Comparison of ENCODE assay signal across 14 cellular contexts in genomic region chr1:201307760-201308499, GRCh38. TPM values are rescaled to one million over a fixed set of nuclear protein-coding genes. Genes with fewer than 3 reads are reported as not detected.
A peak's percentile ranks its signal among the peaks of the same experiment; 100 is the strongest.
DNase-seq lines count a peak whose midpoint lies in the region; ATAC-seq and TF ChIP-seq lines count a peak whose summit lies in the region.
"Had no signal": no experiment of that assay in that cellular context is flagged by ENCODE, and none has a peak within 500 bp of the region (broad histone marks: within the 10 kb centered on the region; RNA-seq: fewer than 3 reads in every experiment).

No MANE protein-coding gene starts in this region.

- no peak overlapping the region for H3K4me3 ChIP-seq in NT2/D1 (ENCODE audit: insufficient read length, low read depth)
- H3K4me3 ChIP-seq in vagina, result no peak overlapping the region
- H3K4me3 ChIP-seq in aorta (ENCODE audit: low read length in 2 of 2), result no peak overlapping the region
- H3K4me3 ChIP-seq: left lung had no signal

- intact Hi-C loops in vagina (cut with DNase I), result no loop called here
- intact Hi-C loops in aorta (cut with DNase I), result no loop called here

- no peak for TF ChIP-seq CTCF in vagina (IDR thresholded peaks at IDR 0.05)

- 83 to 88% methylated on average over 11 of the region's 11 CpGs for WGBS in aorta, 2 donors

- DNase-seq in NCI-H2227 (lab: John Stamatoyannopoulos, UW; ENCODE audit: unreplicated experiment) (peak; percentile 8), NCI-H2227 treated with DMSO at 0.1 percent for 48 hours (lab: John Stamatoyannopoulos, UW) (no peak), NT2/D1 (ENCODE audit: low read depth, low spot score) (peak; percentile 36), lung microvascular endothelial cell (ENCODE audit: low read depth in 2 of 2) (peak; percentile 8 to 78), vagina (ENCODE audit: extremely low spot score in 2 of 2) (no peak), NCI-H128 (lab: John Stamatoyannopoulos, UW; ENCODE audit: unreplicated experiment) (no peak), NCI-H82 treated with DMSO at 0.1 percent for 48 hours (lab: John Stamatoyannopoulos, UW; ENCODE audit: unreplicated experiment) (no peak), aorta (no peak)
- DNase-seq: activated CD4-positive, alpha-beta T cell treated with anti-CD3 and anti-CD28 coated beads for 4 hours; activated naive CD4-positive, alpha-beta T cell; NCI-H446 treated with DMSO at 0.1 percent for 48 hours; stimulated activated CD4-positive, alpha-beta T cell treated with anti-CD3 and anti-CD28 coated beads, Interleukin-2, amount 100 ng/mL, for 48 hours; stimulated activated naive CD8-positive, alpha-beta T cell treated with anti-CD3 and anti-CD28 coated beads, Interleukin-15, Interleukin-2, amounts not matched to agents 100 U/mL and 50 U/mL, for 24 hours had no signal

- ATAC-seq in aorta (ENCODE audit: low FRiP score), result no peak
- ATAC-seq: left lung; stimulated activated naive CD8-positive, alpha-beta T cell treated with anti-CD3 and anti-CD28 coated beads, Interleukin-15, Interleukin-2, amounts not matched to agents 100 U/mL and 50 U/mL, for 24 hours had no signal

- H3K36me3 ChIP-seq in NT2/D1 (ENCODE audit: insufficient read depth, insufficient read length, low read length), result no peaks in the 10 kb centered on the region
- no peaks in the 10 kb centered on the region for H3K36me3 ChIP-seq in vagina
- H3K36me3 ChIP-seq in aorta (ENCODE audit: control insufficient read depth in 1 of 2, insufficient read depth in 2 of 2, low read length in 1 of 2), result no peaks in the 10 kb centered on the region
- H3K36me3 ChIP-seq: left lung had no signal

- H3K4me1 ChIP-seq in NT2/D1 (ENCODE audit: insufficient read depth, insufficient read length), result peaks cover 17% of the 10 kb centered on the region
- peaks cover 74% of the 10 kb centered on the region for H3K4me1 ChIP-seq in vagina
- H3K4me1 ChIP-seq in aorta (ENCODE audit: control insufficient read depth in 1 of 2, insufficient read depth in 2 of 2, low read length in 2 of 2), result no peaks in the 10 kb centered on the region

- no peak overlapping the region for H3K9ac ChIP-seq in NT2/D1 (ENCODE audit: insufficient read length, low read depth)

- peak overlapping the region; percentile 93 for H3K27ac ChIP-seq in vagina
- H3K27ac ChIP-seq in aorta (ENCODE audit: low read depth in 1 of 2, low read length in 2 of 2), result no peak overlapping the region

- H3K9me3 ChIP-seq in NT2/D1 (ENCODE audit: insufficient read depth, low read length), result no peaks in the 10 kb centered on the region
- no peaks in the 10 kb centered on the region for H3K9me3 ChIP-seq in vagina
- H3K9me3 ChIP-seq in aorta (ENCODE audit: control insufficient read depth, low read length), result no peaks in the 10 kb centered on the region
- H3K9me3 ChIP-seq: left lung had no signal

- peaks cover 9% of the 10 kb centered on the region for H3K27me3 ChIP-seq in NT2/D1 (ENCODE audit: insufficient read depth, insufficient read length)
- no peaks in the 10 kb centered on the region for H3K27me3 ChIP-seq in vagina
- H3K27me3 ChIP-seq in aorta (ENCODE audit: control insufficient read depth in 1 of 2, insufficient read depth in 2 of 2, low read length in 1 of 2), result no peaks in the 10 kb centered on the region

- TF ChIP-seq POLR2A in vagina (IDR thresholded peaks at IDR 0.05), result no peak

RNA-seq across cellular contexts. Expression of gene PKP1, which starts 24.6 kb away (rescaled TPM):
- total RNA-seq in lung microvascular endothelial cell, result under 0.01 TPM in 1 of 2 replicates, not detected in the other
- 409 TPM for total RNA-seq in vagina
- total RNA-seq in aorta, result under 1 TPM; 0.16 to 0.39 TPM
- under 1 TPM; 0.08 to 0.25 TPM for polyA plus RNA-seq in aorta

Comparison
In these comparisons a context has a peak if more than half of its experiments do, and no peak if none do; other contexts are left out.
1. DNase-seq: peak in NCI-H2227 (single experiment), NT2/D1 (single experiment) and lung microvascular endothelial cell (2 of 2); none in NCI-H2227 treated with DMSO at 0.1 percent for 48 hours (single experiment), vagina (0 of 2), NCI-H128 (single experiment), NCI-H82 treated with DMSO at 0.1 percent for 48 hours (single experiment) and aorta (0 of 2).
2. RNA of gene PKP1, which starts 24.6 kb away (total RNA-seq): 409 TPM in vagina (single experiment); 0.16 to 0.39 TPM in aorta and under 0.01 TPM in lung microvascular endothelial cell; every median in the first group is over 100 times any median in the second.